ENCODE assay signal across 31 cellular contexts in genomic region chr5:134153241-134153640, GRCh38. TPM values are rescaled to one million over a fixed set of nuclear protein-coding genes. Genes with fewer than 3 reads are reported as not detected.
DNase-seq lines count a peak whose midpoint lies in the region; ATAC-seq and TF ChIP-seq lines count a peak whose summit lies in the region.
"Had no signal": no experiment of that assay in that cellular context is flagged by ENCODE, and none has a peak within 500 bp of the region (broad histone marks: within the 10 kb centered on the region; RNA-seq: fewer than 3 reads in every experiment).

No MANE protein-coding gene starts in this region.

- no peak overlapping the region for H3K4me3 Mint-ChIP-seq in activated CD4-positive, alpha-beta T cell treated with anti-CD3 and anti-CD28 coated beads for 36 hours
- H3K4me3 Mint-ChIP-seq in natural killer cell: no peak overlapping the region
- no peak overlapping the region for H3K4me3 Mint-ChIP-seq in natural killer cell treated with Interleukin-12 subunit alpha and Interleukin-12 subunit beta and Interleukin-15 and Interleukin-18, amount 100 ng/mL, for 72 hours
- H3K4me3 Mint-ChIP-seq in central memory CD8-positive, alpha-beta T cell: no peak overlapping the region
- H3K4me3 Mint-ChIP-seq: T-helper 2 cell treated with Interferon-gamma antibody and Interleukin-4, amounts not matched to agents 5 μg/mL and 100 μg/mL, for 36 hours had no signal

- no peaks in the 10 kb centered on the region for H3K27me3 Mint-ChIP-seq in activated CD4-positive, alpha-beta T cell treated with anti-CD3 and anti-CD28 coated beads for 36 hours
- no peaks in the 10 kb centered on the region for H3K27me3 Mint-ChIP-seq in natural killer cell (ENCODE audit: low read depth in 2 of 2)
- no peaks in the 10 kb centered on the region for H3K27me3 Mint-ChIP-seq in natural killer cell treated with Interleukin-12 subunit alpha and Interleukin-12 subunit beta and Interleukin-15 and Interleukin-18, amount 100 ng/mL, for 72 hours
- no peaks in the 10 kb centered on the region for H3K27me3 Mint-ChIP-seq in central memory CD8-positive, alpha-beta T cell

- peaks cover 65% of the 10 kb centered on the region for H3K36me3 Mint-ChIP-seq in activated CD4-positive, alpha-beta T cell treated with anti-CD3 and anti-CD28 coated beads for 36 hours (ENCODE audit: low read depth)
- H3K36me3 Mint-ChIP-seq in natural killer cell: peaks cover 8% of the 10 kb centered on the region
- peaks cover 31% of the 10 kb centered on the region for H3K36me3 Mint-ChIP-seq in natural killer cell treated with Interleukin-12 subunit alpha and Interleukin-12 subunit beta and Interleukin-15 and Interleukin-18, amount 100 ng/mL, for 72 hours
- peaks cover 80% of the 10 kb centered on the region for H3K36me3 Mint-ChIP-seq in central memory CD8-positive, alpha-beta T cell (ENCODE audit: insufficient read depth)

- CTCF ChIA-PET in activated CD4-positive, alpha-beta T cell treated with anti-CD3 and anti-CD28 coated beads for 36 hours (lab: Charles Lee): interaction anchor here (1.0 to 6.5 kb wide), 13 partner anchors 8 to 434 kb away, joined by 3 to 58 read pairs (median 5); partner anchors contain the start of gene PPP2CA

- peaks cover 24% of the 10 kb centered on the region for H3K4me1 ChIP-seq in upper lobe of right lung

- H3K27ac ChIP-seq in upper lobe of right lung: no peak overlapping the region
- H3K27ac ChIP-seq: 22Rv1, esophagus muscularis mucosa, heart left ventricle, KMS-11, neutrophil, right lobe of liver, tibial nerve had no signal

- no peak for TF ChIP-seq CTCF in natural killer cell (IDR thresholded peaks at IDR 0.05)
- TF ChIP-seq CTCF in upper lobe of right lung (IDR thresholded peaks at IDR 0.05): no peak

- H3K36me3 ChIP-seq in upper lobe of right lung: peaks cover 94% of the 10 kb centered on the region

- no peak for DNase-seq in activated CD4-positive, alpha-beta T cell treated with anti-CD3 and anti-CD28 coated beads for 36 hours
- no peak for DNase-seq in activated CD4-positive, alpha-beta T cell treated with anti-CD3 and anti-CD28 coated beads, Interleukin-2, amount 50 U/mL, for 48 hours
- DNase-seq in natural killer cell: no peak
- no peak for DNase-seq in natural killer cell treated with Interleukin-12 subunit alpha and Interleukin-12 subunit beta and Interleukin-15 and Interleukin-18, amount 100 ng/mL, for 72 hours (ENCODE audit: low spot score)
- no peak for DNase-seq in central memory CD8-positive, alpha-beta T cell (ENCODE audit: low spot score in 2 of 2)
- DNase-seq in activated CD8-positive, alpha-beta memory T cell treated with anti-CD3 and anti-CD28 coated beads, Interleukin-2, amount 50 U/mL, for 48 hours: no peak
- DNase-seq in upper lobe of right lung: no peak
- DNase-seq in glomerular visceral epithelial cell (ENCODE audit: extremely low spot score): no peak
- DNase-seq: activated CD4-positive, CD25-positive, alpha-beta regulatory T cell treated with anti-CD3 and anti-CD28 coated beads, Interleukin-2, amount 50 U/mL, for 72 hours; C1 segment of cervical spinal cord; dermis blood vessel endothelial cell; DMS79 treated with DMSO at 0.1 percent for 48 hours; foreskin fibroblast; GDM1; HCEC 1CT; heart left ventricle; left ventricle myocardium superior; mesendoderm; NCI-H1417; NCI-H2029 treated with DMSO at 0.1 percent for 48 hours; NCI-H526 treated with DMSO at 0.1 percent for 48 hours; right lobe of liver; SHP77; stimulated activated CD4-positive, alpha-beta T cell treated with anti-CD3 and anti-CD28 coated beads, Interleukin-12 subunit alpha, Interleukin-12 subunit beta, amount 100 ng/mL, for 4 hours; stimulated activated CD4-positive, alpha-beta T cell treated with anti-CD3 and anti-CD28 coated beads, Interleukin-4, amount 100 ng/mL, for 1 hour had no signal

- peaks cover 68% of the 10 kb centered on the region for H3K4me1 Mint-ChIP-seq in activated CD4-positive, alpha-beta T cell treated with anti-CD3 and anti-CD28 coated beads for 36 hours
- peaks cover 28 to 30% of the 10 kb centered on the region in 2 donors for H3K4me1 Mint-ChIP-seq in natural killer cell
- peaks cover 18 to 21% of the 10 kb centered on the region in 2 donors for H3K4me1 Mint-ChIP-seq in natural killer cell treated with Interleukin-12 subunit alpha and Interleukin-12 subunit beta and Interleukin-15 and Interleukin-18, amount 100 ng/mL, for 72 hours (ENCODE audit: low read depth in 2 of 2)
- peaks cover 62% of the 10 kb centered on the region for H3K4me1 Mint-ChIP-seq in central memory CD8-positive, alpha-beta T cell

- POLR2A ChIA-PET in activated CD4-positive, alpha-beta T cell treated with anti-CD3 and anti-CD28 coated beads for 36 hours (lab: Charles Lee): interaction anchor here (0.5 to 1.8 kb wide), 11 partner anchors 9 to 609 kb away, joined by 3 to 8 read pairs (median 3); no protein-coding TSS in a partner anchor

- no peaks in the 10 kb centered on the region for H3K9me3 ChIP-seq in upper lobe of right lung
- H3K9me3 ChIP-seq: esophagus muscularis mucosa, heart left ventricle, neutrophil, right lobe of liver, tibial nerve had no signal

- intact Hi-C loops in activated CD4-positive, alpha-beta T cell treated with anti-CD3 and anti-CD28 coated beads for 36 hours (cut with DNase I, micrococcal nuclease): no loop called here
- intact Hi-C loops in natural killer cell (cut with micrococcal nuclease) (no loop called here), upper lobe of right lung (cut with DNase I) (no loop called here)

- H3K4me3 ChIP-seq in upper lobe of right lung: no peak overlapping the region
- H3K4me3 ChIP-seq: esophagus muscularis mucosa, heart left ventricle, right lobe of liver, tibial nerve had no signal

- H3K9me3 Mint-ChIP-seq in activated CD4-positive, alpha-beta T cell treated with anti-CD3 and anti-CD28 coated beads for 36 hours (ENCODE audit: low read depth): no peaks in the 10 kb centered on the region
- no peaks in the 10 kb centered on the region for H3K9me3 Mint-ChIP-seq in natural killer cell
- H3K9me3 Mint-ChIP-seq in natural killer cell treated with Interleukin-12 subunit alpha and Interleukin-12 subunit beta and Interleukin-15 and Interleukin-18, amount 100 ng/mL, for 72 hours: no peaks in the 10 kb centered on the region
- no peaks in the 10 kb centered on the region for H3K9me3 Mint-ChIP-seq in central memory CD8-positive, alpha-beta T cell
- H3K9me3 Mint-ChIP-seq: T-helper 2 cell treated with Interferon-gamma antibody and Interleukin-4, amounts not matched to agents 5 μg/mL and 100 μg/mL, for 36 hours had no signal

- peak overlapping the region; percentile 69 for H3K27ac Mint-ChIP-seq in activated CD4-positive, alpha-beta T cell treated with anti-CD3 and anti-CD28 coated beads for 36 hours
- peak overlapping the region; percentile 19 to 56 for H3K27ac Mint-ChIP-seq in natural killer cell
- peak overlapping the region in 1 of 2 donors; percentile 26 for H3K27ac Mint-ChIP-seq in natural killer cell treated with Interleukin-12 subunit alpha and Interleukin-12 subunit beta and Interleukin-15 and Interleukin-18, amount 100 ng/mL, for 72 hours
- H3K27ac Mint-ChIP-seq in central memory CD8-positive, alpha-beta T cell (ENCODE audit: low read depth): peak overlapping the region; percentile 80
- H3K27ac Mint-ChIP-seq: T-helper 2 cell treated with Interferon-gamma antibody and Interleukin-4, amounts not matched to agents 5 μg/mL and 100 μg/mL, for 36 hours had no signal

- H3K27me3 ChIP-seq in upper lobe of right lung: no peaks in the 10 kb centered on the region
- H3K27me3 ChIP-seq: esophagus muscularis mucosa, heart left ventricle, neutrophil, right lobe of liver, tibial nerve had no signal

- no peak for ATAC-seq in activated CD4-positive, alpha-beta T cell treated with anti-CD3 and anti-CD28 coated beads for 36 hours
- ATAC-seq in natural killer cell (no peak), upper lobe of right lung (no peak)
- ATAC-seq in natural killer cell treated with Interleukin-12 subunit alpha and Interleukin-12 subunit beta and Interleukin-15 and Interleukin-18, amount 100 ng/mL, for 72 hours: no peak
- no peak for ATAC-seq in central memory CD8-positive, alpha-beta T cell (replicated peaks; ENCODE audit: extremely low read depth, poor library complexity, severe bottlenecking)
- ATAC-seq: heart left ventricle, left ventricle myocardium superior had no signal

RNA-seq across cellular contexts. Expression of gene SKP1, which starts 23.5 kb away (rescaled TPM):
- total RNA-seq in activated CD4-positive, alpha-beta T cell treated with anti-CD3 and anti-CD28 coated beads for 36 hours: 100 to 1,000 TPM; 218 to 265 TPM
- total RNA-seq in natural killer cell: 100 to 1,000 TPM; 301 to 338 (median 315) TPM
- 100 to 1,000 TPM; 162 to 210 TPM for total RNA-seq in natural killer cell treated with Interleukin-12 subunit alpha and Interleukin-12 subunit beta and Interleukin-15 and Interleukin-18, amount 100 ng/mL, for 72 hours
- total RNA-seq in upper lobe of right lung: 234 TPM

RNA-seq across cellular contexts. Expression of gene TCF7, which starts 38.8 kb away (rescaled TPM):
- total RNA-seq in activated CD4-positive, alpha-beta T cell treated with anti-CD3 and anti-CD28 coated beads for 36 hours: 100 to 1,000 TPM in 1 of 2 experiments, 10 to 100 TPM in 1; 94.8 to 117 TPM
- total RNA-seq in natural killer cell: 100 to 1,000 TPM in 2 of 3 donors, 10 to 100 TPM in 1; 97.7 to 203 (median 158) TPM
- total RNA-seq in natural killer cell treated with Interleukin-12 subunit alpha and Interleukin-12 subunit beta and Interleukin-15 and Interleukin-18, amount 100 ng/mL, for 72 hours: 1 to 10 TPM; 2.6 to 6.1 TPM
- total RNA-seq in upper lobe of right lung: 7.0 TPM

Comparison
In these comparisons a context has a peak if more than half of its experiments do, and no peak if none do; other contexts are left out.
1. RNA of gene TCF7, which starts 38.8 kb away (total RNA-seq): 97.7 to 203 TPM in natural killer cell and 94.8 to 117 TPM in activated CD4-positive, alpha-beta T cell treated with anti-CD3 and anti-CD28 coated beads for 36 hours; 7.0 TPM in upper lobe of right lung (single experiment) and 2.6 to 6.1 TPM in natural killer cell treated with Interleukin-12 subunit alpha and Interleukin-12 subunit beta and Interleukin-15 and Interleukin-18, amount 100 ng/mL, for 72 hours; every median in the first group is over 10 times any median in the second.